Comparison of ENCODE assay signal across 18 cellular contexts in the genomic region with DNA sequence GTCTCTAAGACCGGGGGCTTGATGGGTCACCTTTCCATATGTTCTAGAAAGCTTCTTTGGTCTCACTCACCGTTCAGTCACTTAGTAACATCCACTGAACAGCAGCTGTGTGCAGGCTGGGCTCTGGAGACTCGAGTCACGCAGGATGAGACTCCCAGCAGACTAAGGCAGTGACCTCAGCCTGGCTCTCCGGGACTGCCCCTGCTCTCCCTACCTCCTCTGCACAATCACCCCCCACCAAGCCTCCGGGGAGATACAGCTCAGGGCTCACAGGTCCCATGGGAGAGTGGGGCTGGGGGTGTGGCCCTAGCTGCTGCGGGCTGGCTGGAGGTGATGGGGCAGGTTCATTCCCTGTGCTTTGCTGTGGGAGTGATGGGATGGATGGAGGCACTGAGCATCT. TPM values are rescaled to one million over a fixed set of nuclear protein-coding genes. Genes with fewer than 3 reads are reported as not detected.
DNase-seq lines count a peak whose midpoint lies in the region; ATAC-seq, FAIRE-seq and TF ChIP-seq lines count a peak whose summit lies in the region.
"Had no signal": no experiment of that assay in that cellular context is flagged by ENCODE, and none has a peak within 500 bp of the region (broad histone marks: within the 10 kb centered on the region; RNA-seq: fewer than 3 reads in every experiment).

No MANE protein-coding gene starts in this region.

- H3K9ac ChIP-seq in astrocyte (ENCODE audit: low read length): no peak overlapping the region

- no peaks in the 10 kb centered on the region for H3K4me1 Mint-ChIP-seq in activated CD4-positive, alpha-beta T cell treated with anti-CD3 and anti-CD28 coated beads for 36 hours
- peaks cover 16% of the 10 kb centered on the region for H3K4me1 Mint-ChIP-seq in astrocyte (ENCODE audit: low read depth, unreplicated experiment)
- H3K4me1 Mint-ChIP-seq in stimulated activated memory B cell treated with anti-CD40 and anti-IgM and Interleukin-4, amounts not matched to agents 10 μg/mL and 1 μg/mL and 100 μg/mL, for 72 hours: peaks cover 25% of the 10 kb centered on the region

- DNase-seq in activated CD4-positive, alpha-beta T cell treated with anti-CD3 and anti-CD28 coated beads for 36 hours: no peak
- no peak for DNase-seq in activated CD4-positive, alpha-beta T cell treated with anti-CD3 and anti-CD28 coated beads, Interleukin-2, amount 50 U/mL, for 48 hours
- DNase-seq in astrocyte (ENCODE audit: low read depth) (no peak), cerebellar cortex (ENCODE audit: low spot score) (no peak), left colon (no peak), NCI-H1092 (lab: John Stamatoyannopoulos, UW) (no peak)
- DNase-seq: activated CD4-positive, alpha-beta memory T cell treated with anti-CD3 and anti-CD28 coated beads for 36 hours; dermis blood vessel endothelial cell; midbrain; NCI-H1105; RPMI8226; thyroid gland had no signal

- no peaks in the 10 kb centered on the region for H3K36me3 ChIP-seq in astrocyte (ENCODE audit: insufficient read depth, low read length)

- no peak overlapping the region for H3K4me3 ChIP-seq in astrocyte (ENCODE audit: insufficient read depth, low read depth, low read length)
- H3K4me3 ChIP-seq: A549, ascending aorta, thyroid gland had no signal

- H3K79me2 ChIP-seq in astrocyte (ENCODE audit: insufficient read depth, low read length): peaks cover 5% of the 10 kb centered on the region

- intact Hi-C loops in activated CD4-positive, alpha-beta T cell treated with anti-CD3 and anti-CD28 coated beads for 36 hours (cut with DNase I, micrococcal nuclease): no loop called here
- intact Hi-C loops in left colon (cut with DNase I, micrococcal nuclease): no loop called here

- no peak overlapping the region for H3K27ac Mint-ChIP-seq in activated CD4-positive, alpha-beta T cell treated with anti-CD3 and anti-CD28 coated beads for 36 hours
- peak overlapping the region; percentile 91 for H3K27ac Mint-ChIP-seq in astrocyte (ENCODE audit: unreplicated experiment)
- peak overlapping the region; percentile 73 for H3K27ac Mint-ChIP-seq in stimulated activated memory B cell treated with anti-CD40 and anti-IgM and Interleukin-4, amounts not matched to agents 10 μg/mL and 1 μg/mL and 100 μg/mL, for 72 hours
- H3K27ac Mint-ChIP-seq: activated CD4-positive, alpha-beta memory T cell treated with anti-CD3 and anti-CD28 coated beads for 36 hours had no signal

- H3K4me1 ChIP-seq in astrocyte (ENCODE audit: insufficient read depth, low read length): peaks cover 13% of the 10 kb centered on the region
- H3K4me1 ChIP-seq: ascending aorta, thyroid gland had no signal

- POLR2A ChIA-PET in activated CD4-positive, alpha-beta T cell treated with anti-CD3 and anti-CD28 coated beads for 36 hours (lab: Charles Lee): no interaction called here

- H3K27ac ChIP-seq in astrocyte (ENCODE audit: low read depth, low read length): no peak overlapping the region
- H3K27ac ChIP-seq: ascending aorta, thyroid gland had no signal

- no peak for TF ChIP-seq CTCF in astrocyte (IDR thresholded peaks at IDR 0.05; ENCODE audit: insufficient read depth, low read depth, low read length)

- no peaks in the 10 kb centered on the region for H3K9me3 Mint-ChIP-seq in activated CD4-positive, alpha-beta T cell treated with anti-CD3 and anti-CD28 coated beads for 36 hours (ENCODE audit: low read depth)
- no peaks in the 10 kb centered on the region for H3K9me3 Mint-ChIP-seq in astrocyte (ENCODE audit: unreplicated experiment)
- H3K9me3 Mint-ChIP-seq in stimulated activated memory B cell treated with anti-CD40 and anti-IgM and Interleukin-4, amounts not matched to agents 10 μg/mL and 1 μg/mL and 100 μg/mL, for 72 hours: no peaks in the 10 kb centered on the region
- H3K9me3 Mint-ChIP-seq: activated CD4-positive, alpha-beta memory T cell treated with anti-CD3 and anti-CD28 coated beads for 36 hours had no signal

- no peak for FAIRE-seq in astrocyte (lab: Jason Lieb, UNC)
- FAIRE-seq: A549 had no signal

- H3K27me3 ChIP-seq in astrocyte (ENCODE audit: insufficient read depth, low read length): no peaks in the 10 kb centered on the region
- H3K27me3 ChIP-seq: ascending aorta, thyroid gland had no signal

- peaks cover 12% of the 10 kb centered on the region for H4K20me1 ChIP-seq in astrocyte (ENCODE audit: insufficient read depth, low read length)

- H3K4me3 Mint-ChIP-seq in activated CD4-positive, alpha-beta T cell treated with anti-CD3 and anti-CD28 coated beads for 36 hours: no peak overlapping the region
- H3K4me3 Mint-ChIP-seq in astrocyte (ENCODE audit: unreplicated experiment): no peak overlapping the region
- H3K4me3 Mint-ChIP-seq in stimulated activated memory B cell treated with anti-CD40 and anti-IgM and Interleukin-4, amounts not matched to agents 10 μg/mL and 1 μg/mL and 100 μg/mL, for 72 hours: peak overlapping the region; percentile 53
- H3K4me3 Mint-ChIP-seq: activated CD4-positive, alpha-beta memory T cell treated with anti-CD3 and anti-CD28 coated beads for 36 hours had no signal

- no peaks in the 10 kb centered on the region for H3K9me3 ChIP-seq in astrocyte (ENCODE audit: insufficient read depth, low read depth, low read length)
- H3K9me3 ChIP-seq: A549, ascending aorta, thyroid gland had no signal

- H3K27me3 Mint-ChIP-seq in activated CD4-positive, alpha-beta T cell treated with anti-CD3 and anti-CD28 coated beads for 36 hours: no peaks in the 10 kb centered on the region
- H3K27me3 Mint-ChIP-seq in astrocyte (ENCODE audit: low read depth, unreplicated experiment): no peaks in the 10 kb centered on the region
- no peaks in the 10 kb centered on the region for H3K27me3 Mint-ChIP-seq in stimulated activated memory B cell treated with anti-CD40 and anti-IgM and Interleukin-4, amounts not matched to agents 10 μg/mL and 1 μg/mL and 100 μg/mL, for 72 hours
- H3K27me3 Mint-ChIP-seq: activated CD4-positive, alpha-beta memory T cell treated with anti-CD3 and anti-CD28 coated beads for 36 hours had no signal

- H3K36me3 Mint-ChIP-seq in activated CD4-positive, alpha-beta T cell treated with anti-CD3 and anti-CD28 coated beads for 36 hours (ENCODE audit: low read depth): no peaks in the 10 kb centered on the region
- H3K36me3 Mint-ChIP-seq in astrocyte (ENCODE audit: low read depth, unreplicated experiment): peaks cover 9% of the 10 kb centered on the region
- no peaks in the 10 kb centered on the region for H3K36me3 Mint-ChIP-seq in stimulated activated memory B cell treated with anti-CD40 and anti-IgM and Interleukin-4, amounts not matched to agents 10 μg/mL and 1 μg/mL and 100 μg/mL, for 72 hours
- H3K36me3 Mint-ChIP-seq: activated CD4-positive, alpha-beta memory T cell treated with anti-CD3 and anti-CD28 coated beads for 36 hours had no signal

- peak; percentile 33 for ATAC-seq in activated CD4-positive, alpha-beta T cell treated with anti-CD3 and anti-CD28 coated beads for 36 hours
- ATAC-seq in HG03095 (IDR thresholded peaks at IDR 0.05; ENCODE audit: unreplicated experiment) (peak; percentile 63), left colon (no peak)
- ATAC-seq in stimulated activated memory B cell treated with anti-CD40 and anti-IgM and Interleukin-4, amounts not matched to agents 10 μg/mL and 1 μg/mL and 100 μg/mL, for 72 hours: peak; percentile 99
- ATAC-seq: HCT116 had no signal

- H3K4me2 ChIP-seq in astrocyte (ENCODE audit: low read length): no peak overlapping the region
- H3K4me2 ChIP-seq: A549 had no signal

- CTCF ChIA-PET in activated CD4-positive, alpha-beta T cell treated with anti-CD3 and anti-CD28 coated beads for 36 hours (lab: Charles Lee): interaction anchor here (1.2 kb wide), 1 partner anchor 9 kb away, joined by 3 read pairs; no protein-coding TSS in a partner anchor

- H2AFZ ChIP-seq in astrocyte (ENCODE audit: low read depth, low read length): no peak overlapping the region

RNA-seq across cellular contexts. Expression of a gene that starts 14.1 kb away (rescaled TPM):
- total RNA-seq in activated CD4-positive, alpha-beta T cell treated with anti-CD3 and anti-CD28 coated beads for 36 hours: 10 to 100 TPM; 16.8 to 17.3 TPM
- 36.5 and 40.7 TPM in 2 replicates for total RNA-seq in astrocyte
- 10 to 100 TPM; 20.7 to 30.8 TPM for total RNA-seq in left colon

RNA-seq across cellular contexts. Expression of a gene that starts 14.6 kb away (rescaled TPM):
- total RNA-seq in activated CD4-positive, alpha-beta T cell treated with anti-CD3 and anti-CD28 coated beads for 36 hours: 10 to 100 TPM; 26.6 to 37.9 TPM
- 53.4 and 58.9 TPM in 2 replicates for total RNA-seq in astrocyte
- 10 to 100 TPM; 23.0 to 27.3 TPM for total RNA-seq in left colon

RNA-seq across cellular contexts. Expression of a gene that starts 39.1 kb away (rescaled TPM):
- not detected for total RNA-seq in activated CD4-positive, alpha-beta T cell treated with anti-CD3 and anti-CD28 coated beads for 36 hours
- 0.58 and 1.5 TPM in 2 replicates for total RNA-seq in astrocyte
- total RNA-seq in left colon: 10 to 100 TPM in 1 of 2 donors, under 1 TPM in 1; 0.78 to 12.9 TPM
- total RNA-seq: ascending aorta, dermis blood vessel endothelial cell, NCI-H460 had no signal
